8 cellular contexts compared by ENCODE assay signal in the genomic region with DNA sequence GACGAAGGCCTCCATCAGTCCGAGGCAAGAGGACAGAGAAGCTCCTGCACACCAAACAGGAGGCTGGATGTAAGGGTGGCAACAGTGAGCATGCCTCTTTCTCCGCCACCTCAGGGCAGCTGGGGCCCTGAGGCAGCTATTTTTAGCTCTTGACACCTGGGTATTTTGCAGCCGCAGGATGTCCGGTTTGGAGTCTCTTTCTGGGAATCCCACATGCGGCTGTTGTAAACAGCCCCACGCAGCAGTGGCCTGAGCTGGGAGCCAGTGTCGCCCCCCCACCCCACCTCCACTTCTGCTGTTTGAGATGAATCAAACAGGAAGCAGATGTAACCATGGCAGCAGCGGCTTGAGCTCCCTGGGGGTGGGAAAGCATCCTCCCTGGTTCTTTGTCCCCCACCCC. TPM values are rescaled to one million over a fixed set of nuclear protein-coding genes. Genes with fewer than 3 reads are reported as not detected.
DNase-seq lines count a peak whose midpoint lies in the region; ATAC-seq lines count a peak whose summit lies in the region.

No MANE protein-coding gene starts in this region.

- DNase-seq in A172 (ENCODE audit: low spot score): peak; percentile 59
- DNase-seq in NCI-H146 treated with DMSO at 0.1 percent for 48 hours (lab: John Stamatoyannopoulos, UW; ENCODE audit: unreplicated experiment): peak; percentile 17
- DNase-seq in activated T-helper 1 cell treated with anti-CD3 and anti-CD28 coated beads, Interleukin-12 subunit alpha, Interleukin-12 subunit beta, Interleukin-2, Interleukin-4 antibody, amounts not matched to agents 30 ng/mL and 10 ng/mL and 1 ng/mL, durations not matched to agents 14 hours and 24 hours and 36 hours (ENCODE audit: low spot score): peak; percentile 83
- peak; percentile 70 for DNase-seq in left cardiac atrium
- DNase-seq in stimulated activated CD4-positive, alpha-beta T cell treated with anti-CD3 and anti-CD28 coated beads, Interleukin-2, amount 100 ng/mL, for 48 hours: peak; percentile 54 to 64
- no peak for DNase-seq in D341Med (ENCODE audit: low spot score)
- DNase-seq in NCI-H748 treated with DMSO at 0.1 percent for 48 hours (lab: John Stamatoyannopoulos, UW): no peak

- H3K27me3 Mint-ChIP-seq in activated T-helper 1 cell treated with anti-CD3 and anti-CD28 coated beads, Interleukin-12 subunit alpha, Interleukin-12 subunit beta, Interleukin-2, Interleukin-4 antibody, amounts not matched to agents 30 ng/mL and 10 ng/mL and 1 ng/mL, durations not matched to agents 14 hours and 24 hours and 36 hours (ENCODE audit: insufficient read depth): no peaks in the 10 kb centered on the region

- intact Hi-C loops in activated T-helper 1 cell treated with anti-CD3 and anti-CD28 coated beads, Interleukin-12 subunit alpha, Interleukin-12 subunit beta, Interleukin-2, Interleukin-4 antibody, amounts not matched to agents 30 ng/mL and 10 ng/mL and 1 ng/mL, durations not matched to agents 14 hours and 24 hours and 36 hours (cut with micrococcal nuclease): loop anchor here (1.0 to 2.0 kb wide), 6 partner anchors 11 to 349 kb away; a partner anchor contains a TSS
- intact Hi-C loops in left cardiac atrium (cut with DNase I): no loop called here

- H3K9me3 Mint-ChIP-seq in activated T-helper 1 cell treated with anti-CD3 and anti-CD28 coated beads, Interleukin-12 subunit alpha, Interleukin-12 subunit beta, Interleukin-2, Interleukin-4 antibody, amounts not matched to agents 30 ng/mL and 10 ng/mL and 1 ng/mL, durations not matched to agents 14 hours and 24 hours and 36 hours: no peaks in the 10 kb centered on the region

- peaks cover 62% of the 10 kb centered on the region for H3K36me3 Mint-ChIP-seq in activated T-helper 1 cell treated with anti-CD3 and anti-CD28 coated beads, Interleukin-12 subunit alpha, Interleukin-12 subunit beta, Interleukin-2, Interleukin-4 antibody, amounts not matched to agents 30 ng/mL and 10 ng/mL and 1 ng/mL, durations not matched to agents 14 hours and 24 hours and 36 hours (ENCODE audit: low read depth)

- peaks cover 96% of the 10 kb centered on the region for H3K4me1 Mint-ChIP-seq in activated T-helper 1 cell treated with anti-CD3 and anti-CD28 coated beads, Interleukin-12 subunit alpha, Interleukin-12 subunit beta, Interleukin-2, Interleukin-4 antibody, amounts not matched to agents 30 ng/mL and 10 ng/mL and 1 ng/mL, durations not matched to agents 14 hours and 24 hours and 36 hours (ENCODE audit: low read depth)

- peak overlapping the region; percentile 78 for H3K4me3 Mint-ChIP-seq in activated T-helper 1 cell treated with anti-CD3 and anti-CD28 coated beads, Interleukin-12 subunit alpha, Interleukin-12 subunit beta, Interleukin-2, Interleukin-4 antibody, amounts not matched to agents 30 ng/mL and 10 ng/mL and 1 ng/mL, durations not matched to agents 14 hours and 24 hours and 36 hours

- ATAC-seq in GM19438 (IDR thresholded peaks at IDR 0.05; ENCODE audit: low read depth, unreplicated experiment) (peak; percentile 32), left cardiac atrium (peak; percentile 3 to 9)

- peak overlapping the region; percentile 98 for H3K27ac Mint-ChIP-seq in activated T-helper 1 cell treated with anti-CD3 and anti-CD28 coated beads, Interleukin-12 subunit alpha, Interleukin-12 subunit beta, Interleukin-2, Interleukin-4 antibody, amounts not matched to agents 30 ng/mL and 10 ng/mL and 1 ng/mL, durations not matched to agents 14 hours and 24 hours and 36 hours

RNA-seq across cellular contexts. Expression of a gene that starts 11.7 kb away (rescaled TPM):
- total RNA-seq in A172 (2014; rRNA removed; shearing (Covaris generic)): 24.4 and 29.4 TPM in 2 replicates
- total RNA-seq in activated T-helper 1 cell treated with anti-CD3 and anti-CD28 coated beads, Interleukin-12 subunit alpha, Interleukin-12 subunit beta, Interleukin-2, Interleukin-4 antibody, amounts not matched to agents 30 ng/mL and 10 ng/mL and 1 ng/mL, durations not matched to agents 14 hours and 24 hours and 36 hours: 453 and 466 TPM in 2 replicates
- total RNA-seq in left cardiac atrium: 10 to 100 TPM; 41.6 to 58.0 TPM

RNA-seq across cellular contexts. Expression of a gene that starts 35.0 kb away (rescaled TPM):
- total RNA-seq in A172 (2014; rRNA removed; shearing (Covaris generic)): 4.3 and 10.0 TPM in 2 replicates
- 12.7 TPM in 2 replicates for total RNA-seq in activated T-helper 1 cell treated with anti-CD3 and anti-CD28 coated beads, Interleukin-12 subunit alpha, Interleukin-12 subunit beta, Interleukin-2, Interleukin-4 antibody, amounts not matched to agents 30 ng/mL and 10 ng/mL and 1 ng/mL, durations not matched to agents 14 hours and 24 hours and 36 hours
- 10 to 100 TPM; 22.1 to 28.9 TPM for total RNA-seq in left cardiac atrium

RNA-seq across cellular contexts. Expression of a gene that starts 49.4 kb away (rescaled TPM):
- 1.3 and 1.4 TPM in 2 replicates for total RNA-seq in A172 (2014; rRNA removed; shearing (Covaris generic))
- 4.7 and 6.5 TPM in 2 replicates for total RNA-seq in activated T-helper 1 cell treated with anti-CD3 and anti-CD28 coated beads, Interleukin-12 subunit alpha, Interleukin-12 subunit beta, Interleukin-2, Interleukin-4 antibody, amounts not matched to agents 30 ng/mL and 10 ng/mL and 1 ng/mL, durations not matched to agents 14 hours and 24 hours and 36 hours
- 10 to 100 TPM; 27.3 to 35.9 TPM for total RNA-seq in left cardiac atrium

Comparison
In these comparisons a context has a peak if more than half of its experiments do, and no peak if none do; other contexts are left out.
1. DNase-seq: peak in A172 (single experiment), NCI-H146 treated with DMSO at 0.1 percent for 48 hours (single experiment), activated T-helper 1 cell treated with anti-CD3 and anti-CD28 coated beads, Interleukin-12 subunit alpha, Interleukin-12 subunit beta, Interleukin-2, Interleukin-4 antibody, amounts not matched to agents 30 ng/mL and 10 ng/mL and 1 ng/mL, durations not matched to agents 14 hours and 24 hours and 36 hours (single experiment), left cardiac atrium (single experiment) and stimulated activated CD4-positive, alpha-beta T cell treated with anti-CD3 and anti-CD28 coated beads, Interleukin-2, amount 100 ng/mL, for 48 hours (2 of 2); none in D341Med (single experiment) and NCI-H748 treated with DMSO at 0.1 percent for 48 hours (single experiment).